Comparison of ENCODE assay signal across 20 cellular contexts in the genomic region with DNA sequence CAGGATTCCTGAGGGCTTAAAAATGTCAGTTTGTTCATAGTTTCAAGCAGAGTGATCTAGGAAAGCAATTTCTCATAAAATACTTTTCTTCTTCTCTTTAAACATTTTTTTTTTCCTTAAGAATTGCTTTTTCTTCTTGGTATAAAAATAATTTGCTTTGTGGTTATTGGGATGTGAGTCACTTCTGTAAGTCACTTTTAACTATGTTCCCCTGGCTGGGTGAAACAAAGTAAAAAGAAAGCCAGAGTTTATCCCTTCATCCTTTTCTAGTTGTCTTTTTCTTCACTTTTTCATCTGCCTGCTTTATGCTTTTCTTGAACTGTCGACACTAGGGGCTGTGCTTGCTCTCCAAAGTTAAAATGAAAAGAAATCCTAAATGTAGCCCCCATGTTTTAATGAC. TPM values are rescaled to one million over a fixed set of nuclear protein-coding genes. Genes with fewer than 3 reads are reported as not detected.
DNase-seq lines count a peak whose midpoint lies in the region; FAIRE-seq and TF ChIP-seq lines count a peak whose summit lies in the region.
"Had no signal": no experiment of that assay in that cellular context is flagged by ENCODE, and none has a peak within 500 bp of the region (broad histone marks: within the 10 kb centered on the region; RNA-seq: fewer than 3 reads in every experiment).

No MANE protein-coding gene starts in this region.

- no peak overlapping the region for H4K91ac ChIP-seq in mesenchymal stem cell (ENCODE audit: low read length)

- intact Hi-C loops in activated T-helper 1 cell treated with anti-CD3 and anti-CD28 coated beads, Interleukin-12 subunit alpha, Interleukin-12 subunit beta, Interleukin-2, Interleukin-4 antibody, amounts not matched to agents 30 ng/mL and 10 ng/mL and 1 ng/mL, durations not matched to agents 14 hours and 24 hours and 36 hours (cut with micrococcal nuclease) = no loop called here

- no peak for TF ChIP-seq CTCF in astrocyte of the spinal cord (IDR thresholded peaks at IDR 0.05; ENCODE audit: low read depth, low read length)

- H4K8ac ChIP-seq in mesenchymal stem cell (ENCODE audit: low read length) = no peak overlapping the region

- no peak overlapping the region for H3K27ac Mint-ChIP-seq in activated T-helper 1 cell treated with anti-CD3 and anti-CD28 coated beads, Interleukin-12 subunit alpha, Interleukin-12 subunit beta, Interleukin-2, Interleukin-4 antibody, amounts not matched to agents 30 ng/mL and 10 ng/mL and 1 ng/mL, durations not matched to agents 14 hours and 24 hours and 36 hours
- H3K27ac Mint-ChIP-seq: activated CD8-positive, alpha-beta memory T cell treated with anti-CD3 and anti-CD28 coated beads, Interleukin-2, amount 10 ng/mL, durations not matched to agents 7 days and 5 days; natural killer cell had no signal

- H2BK12ac ChIP-seq in mesenchymal stem cell (ENCODE audit: low read length in 2 of 2) = no peak overlapping the region

- H3K4me1 Mint-ChIP-seq in activated T-helper 1 cell treated with anti-CD3 and anti-CD28 coated beads, Interleukin-12 subunit alpha, Interleukin-12 subunit beta, Interleukin-2, Interleukin-4 antibody, amounts not matched to agents 30 ng/mL and 10 ng/mL and 1 ng/mL, durations not matched to agents 14 hours and 24 hours and 36 hours (ENCODE audit: low read depth) = peaks cover 11% of the 10 kb centered on the region

- H2AFZ ChIP-seq in mesenchymal stem cell (ENCODE audit: low read depth, low read length) = no peak overlapping the region

- no peak overlapping the region for H3K18ac ChIP-seq in mesenchymal stem cell (ENCODE audit: low read depth in 1 of 2, low read length in 2 of 2)

- H3K9me3 Mint-ChIP-seq in activated T-helper 1 cell treated with anti-CD3 and anti-CD28 coated beads, Interleukin-12 subunit alpha, Interleukin-12 subunit beta, Interleukin-2, Interleukin-4 antibody, amounts not matched to agents 30 ng/mL and 10 ng/mL and 1 ng/mL, durations not matched to agents 14 hours and 24 hours and 36 hours = no peaks in the 10 kb centered on the region
- H3K9me3 Mint-ChIP-seq: natural killer cell had no signal

- no peak overlapping the region for H3K23ac ChIP-seq in mesenchymal stem cell (ENCODE audit: low read length in 2 of 2)

- H2AK5ac ChIP-seq in mesenchymal stem cell (ENCODE audit: low read length, severe bottlenecking) = no peak overlapping the region

- no peak overlapping the region for H3K4ac ChIP-seq in mesenchymal stem cell (ENCODE audit: low read depth in 1 of 2, low read length in 2 of 2)

- peaks cover 4% of the 10 kb centered on the region for H3K79me1 ChIP-seq in mesenchymal stem cell (replicated peaks; ENCODE audit: low read length, poor library complexity, severe bottlenecking)

- no peak overlapping the region for H2BK5ac ChIP-seq in mesenchymal stem cell (ENCODE audit: low read depth, low read length, poor library complexity, severe bottlenecking)

- no peak overlapping the region for H3K4me3 Mint-ChIP-seq in activated T-helper 1 cell treated with anti-CD3 and anti-CD28 coated beads, Interleukin-12 subunit alpha, Interleukin-12 subunit beta, Interleukin-2, Interleukin-4 antibody, amounts not matched to agents 30 ng/mL and 10 ng/mL and 1 ng/mL, durations not matched to agents 14 hours and 24 hours and 36 hours
- H3K4me3 Mint-ChIP-seq: activated CD8-positive, alpha-beta memory T cell treated with anti-CD3 and anti-CD28 coated beads, Interleukin-2, amount 10 ng/mL, durations not matched to agents 7 days and 5 days; natural killer cell had no signal

- no peaks in the 10 kb centered on the region for H3K9me3 ChIP-seq in HUES64 (ENCODE audit: insufficient read depth, low read depth, low read length)
- H3K9me3 ChIP-seq in mesenchymal stem cell (ENCODE audit: control insufficient read depth, low read length) = no peaks in the 10 kb centered on the region
- H3K9me3 ChIP-seq: BE2C had no signal

- no peaks in the 10 kb centered on the region for H3K36me3 Mint-ChIP-seq in activated T-helper 1 cell treated with anti-CD3 and anti-CD28 coated beads, Interleukin-12 subunit alpha, Interleukin-12 subunit beta, Interleukin-2, Interleukin-4 antibody, amounts not matched to agents 30 ng/mL and 10 ng/mL and 1 ng/mL, durations not matched to agents 14 hours and 24 hours and 36 hours (ENCODE audit: low read depth)
- H3K36me3 Mint-ChIP-seq: activated CD8-positive, alpha-beta memory T cell treated with anti-CD3 and anti-CD28 coated beads, Interleukin-2, amount 10 ng/mL, durations not matched to agents 7 days and 5 days; natural killer cell had no signal

- H3K4me2 ChIP-seq in mesenchymal stem cell (ENCODE audit: low read length, poor library complexity, severe bottlenecking) = no peak overlapping the region

- H3K27me3 Mint-ChIP-seq in activated T-helper 1 cell treated with anti-CD3 and anti-CD28 coated beads, Interleukin-12 subunit alpha, Interleukin-12 subunit beta, Interleukin-2, Interleukin-4 antibody, amounts not matched to agents 30 ng/mL and 10 ng/mL and 1 ng/mL, durations not matched to agents 14 hours and 24 hours and 36 hours (ENCODE audit: insufficient read depth) = peaks cover 5% of the 10 kb centered on the region
- H3K27me3 Mint-ChIP-seq: activated CD8-positive, alpha-beta memory T cell treated with anti-CD3 and anti-CD28 coated beads, Interleukin-2, amount 10 ng/mL, durations not matched to agents 7 days and 5 days had no signal

- 30% methylated on average over 1 of the region's 1 CpG for WGBS in HUES64
- 37% methylated on average over 1 of the region's 1 CpG for WGBS in mesenchymal stem cell

- H3K27me3 ChIP-seq in HUES64 (ENCODE audit: insufficient read depth, low read length) (no peaks in the 10 kb centered on the region), mesenchymal stem cell (ENCODE audit: control insufficient read depth in 1 of 2, insufficient read depth in 1 of 2, low read length in 2 of 2) (no peaks in the 10 kb centered on the region)
- H3K27me3 ChIP-seq: BE2C had no signal

- H3K4me1 ChIP-seq in HUES64 (ENCODE audit: insufficient read depth, low read length) = peaks cover 6% of the 10 kb centered on the region; the same call in 1 of the 2 replicates
- H3K4me1 ChIP-seq in mesenchymal stem cell (ENCODE audit: control insufficient read depth, insufficient read depth, low read depth, low read length) = peaks cover 2% of the 10 kb centered on the region
- H3K4me1 ChIP-seq: BE2C had no signal

- peak; percentile 44 for DNase-seq in COLO829 (ENCODE audit: low spot score)
- DNase-seq in astrocyte of the spinal cord (ENCODE audit: low read depth, low spot score) = peak; percentile 79
- DNase-seq in mesenchymal stem cell = no peak
- DNase-seq in activated CD4-positive, alpha-beta T cell treated with anti-CD3 and anti-CD28 coated beads, Interleukin-2, amount 50 U/mL, for 1 hour = no peak
- DNase-seq in frontal cortex (ENCODE audit: low spot score in 2 of 2) = no peak
- DNase-seq in activated T-helper 1 cell treated with anti-CD3 and anti-CD28 coated beads, Interleukin-12 subunit alpha, Interleukin-12 subunit beta, Interleukin-2, Interleukin-4 antibody, amounts not matched to agents 30 ng/mL and 10 ng/mL and 1 ng/mL, durations not matched to agents 14 hours and 24 hours and 36 hours (ENCODE audit: low spot score) = no peak
- no peak for DNase-seq in NCI-H2107 treated with DMSO at 0.1 percent for 48 hours (lab: John Stamatoyannopoulos, UW; ENCODE audit: unreplicated experiment)
- DNase-seq: activated CD8-positive, alpha-beta memory T cell treated with anti-CD3 and anti-CD28 coated beads, Interleukin-2, amount 10 ng/mL, durations not matched to agents 7 days and 5 days; activated gamma-delta T cell treated with Interleukin-2 at 50 U/mL for 16 hours; BE2C; natural killer cell; NCI-H2029; NCI-H510A; OCI-M1; retina; stimulated activated CD4-positive, alpha-beta T cell treated with anti-CD3 and anti-CD28 coated beads, Interleukin-1b, Interleukin-23, amount 100 ng/mL, for 48 hours; WERI-Rb-1 had no signal

- no peak overlapping the region for H3K14ac ChIP-seq in mesenchymal stem cell (ENCODE audit: low read length in 2 of 2)

- H3K9ac ChIP-seq in HUES64 (ENCODE audit: low read depth, low read length) = no peak overlapping the region
- peak overlapping the region; percentile 79 for H3K9ac ChIP-seq in mesenchymal stem cell (ENCODE audit: low read length)

- H3K27ac ChIP-seq in HUES64 (ENCODE audit: low read depth, low read length) (peak overlapping the region; percentile 11; the same call in 1 of the 2 replicates), mesenchymal stem cell (ENCODE audit: low read length, poor library complexity, severe bottlenecking) (peak overlapping the region; percentile 50)
- H3K27ac ChIP-seq: WERI-Rb-1 had no signal

- in situ Hi-C loops in astrocyte of the spinal cord (cut with HindIII; ENCODE audit: low sequenced_read_pairs) = no loop called here

- H3K4me3 ChIP-seq in HUES64 (ENCODE audit: low read length) (no peak overlapping the region), astrocyte of the spinal cord (ENCODE audit: low read depth, low read length) (peak overlapping the region; percentile 6), mesenchymal stem cell (ENCODE audit: insufficient read depth in 1 of 2, low read depth in 1 of 2, low read length in 2 of 2) (no peak overlapping the region)
- H3K4me3 ChIP-seq: lung had no signal

- H2BK15ac ChIP-seq in mesenchymal stem cell (ENCODE audit: low read depth, poor library complexity, severe bottlenecking) = no peak overlapping the region

- H3K36me3 ChIP-seq in HUES64 (ENCODE audit: insufficient read depth, low read length) = no peaks in the 10 kb centered on the region
- H3K36me3 ChIP-seq in mesenchymal stem cell (ENCODE audit: control insufficient read depth in 1 of 2, insufficient read depth in 2 of 2, low read depth in 1 of 2, low read length in 2 of 2) = no peaks in the 10 kb centered on the region
- H3K36me3 ChIP-seq: BE2C, WERI-Rb-1 had no signal

- no peak overlapping the region for H2BK120ac ChIP-seq in mesenchymal stem cell (ENCODE audit: low read depth, low read length)

- FAIRE-seq in frontal cortex (lab: Jason Lieb, UNC) = no peak
- FAIRE-seq: GM19239 had no signal

RNA-seq across cellular contexts. Expression of a gene that starts 33.5 kb away (rescaled TPM):
- 2.1 TPM for polyA plus RNA-seq in HUES64 (2013, experiment 1 of 2)
- polyA plus RNA-seq in HUES64 (2013, experiment 2 of 2) = 2.2 TPM
- 22.2 TPM for polyA plus RNA-seq in mesenchymal stem cell (2013, experiment 1 of 2)
- 23.1 TPM for polyA plus RNA-seq in mesenchymal stem cell (2013, experiment 2 of 2)
- 0.41 TPM for total RNA-seq in frontal cortex
- total RNA-seq in activated T-helper 1 cell treated with anti-CD3 and anti-CD28 coated beads, Interleukin-12 subunit alpha, Interleukin-12 subunit beta, Interleukin-2, Interleukin-4 antibody, amounts not matched to agents 30 ng/mL and 10 ng/mL and 1 ng/mL, durations not matched to agents 14 hours and 24 hours and 36 hours = not detected in 2 replicates
- total RNA-seq: activated CD8-positive, alpha-beta memory T cell treated with anti-CD3 and anti-CD28 coated beads, Interleukin-2, amount 10 ng/mL, durations not matched to agents 7 days and 5 days had no signal

Comparison
In these comparisons a context has a peak if more than half of its experiments do, and no peak if none do; other contexts are left out.
1. DNase-seq: peak in COLO829 (single experiment) and astrocyte of the spinal cord (single experiment); none in mesenchymal stem cell (single experiment), activated CD4-positive, alpha-beta T cell treated with anti-CD3 and anti-CD28 coated beads, Interleukin-2, amount 50 U/mL, for 1 hour (single experiment), frontal cortex (0 of 2), activated T-helper 1 cell treated with anti-CD3 and anti-CD28 coated beads, Interleukin-12 subunit alpha, Interleukin-12 subunit beta, Interleukin-2, Interleukin-4 antibody, amounts not matched to agents 30 ng/mL and 10 ng/mL and 1 ng/mL, durations not matched to agents 14 hours and 24 hours and 36 hours (single experiment) and NCI-H2107 treated with DMSO at 0.1 percent for 48 hours (single experiment).